Comparison of ENCODE assay signal across 2 cellular contexts in genomic region chr16:72992142-72992601, GRCh38.
TF ChIP-seq lines count a peak whose summit lies in the region.

No MANE protein-coding gene starts in this region.

TF ChIP-seq in SK-N-SH, 30 proteins besides CTCF, POLR2A, EP300 and RAD21 (continued from another document):
- TF ChIP-seq FOSL2 (IDR thresholded peaks at IDR 0.05; ENCODE audit: borderline replicate concordance, low read depth), result no peak
- TF ChIP-seq NRF1 (IDR thresholded peaks at IDR 0.05; ENCODE audit: low read depth, low read length), result no peak
- no peak for TF ChIP-seq FOXJ3 (CRISPR knock-in tag; IDR thresholded peaks at IDR 0.05)
TF ChIP-seq in SK-N-SH: peak in this region for 1.

TF ChIP-seq in SK-N-SH treated with all-trans-retinoic acid at 6 μM for 48 hours, 23 proteins besides CTCF, POLR2A, EP300 and RAD21 (continued from another document):
- no peak for TF ChIP-seq ZNF565 (CRISPR knock-in tag; conservative IDR thresholded peaks at IDR 0.05; ENCODE audit: low read depth)
- TF ChIP-seq CREB5 (CRISPR knock-in tag; IDR thresholded peaks at IDR 0.05; ENCODE audit: low read depth), result no peak
